8 cellular contexts compared by ENCODE assay signal in the genomic region with DNA sequence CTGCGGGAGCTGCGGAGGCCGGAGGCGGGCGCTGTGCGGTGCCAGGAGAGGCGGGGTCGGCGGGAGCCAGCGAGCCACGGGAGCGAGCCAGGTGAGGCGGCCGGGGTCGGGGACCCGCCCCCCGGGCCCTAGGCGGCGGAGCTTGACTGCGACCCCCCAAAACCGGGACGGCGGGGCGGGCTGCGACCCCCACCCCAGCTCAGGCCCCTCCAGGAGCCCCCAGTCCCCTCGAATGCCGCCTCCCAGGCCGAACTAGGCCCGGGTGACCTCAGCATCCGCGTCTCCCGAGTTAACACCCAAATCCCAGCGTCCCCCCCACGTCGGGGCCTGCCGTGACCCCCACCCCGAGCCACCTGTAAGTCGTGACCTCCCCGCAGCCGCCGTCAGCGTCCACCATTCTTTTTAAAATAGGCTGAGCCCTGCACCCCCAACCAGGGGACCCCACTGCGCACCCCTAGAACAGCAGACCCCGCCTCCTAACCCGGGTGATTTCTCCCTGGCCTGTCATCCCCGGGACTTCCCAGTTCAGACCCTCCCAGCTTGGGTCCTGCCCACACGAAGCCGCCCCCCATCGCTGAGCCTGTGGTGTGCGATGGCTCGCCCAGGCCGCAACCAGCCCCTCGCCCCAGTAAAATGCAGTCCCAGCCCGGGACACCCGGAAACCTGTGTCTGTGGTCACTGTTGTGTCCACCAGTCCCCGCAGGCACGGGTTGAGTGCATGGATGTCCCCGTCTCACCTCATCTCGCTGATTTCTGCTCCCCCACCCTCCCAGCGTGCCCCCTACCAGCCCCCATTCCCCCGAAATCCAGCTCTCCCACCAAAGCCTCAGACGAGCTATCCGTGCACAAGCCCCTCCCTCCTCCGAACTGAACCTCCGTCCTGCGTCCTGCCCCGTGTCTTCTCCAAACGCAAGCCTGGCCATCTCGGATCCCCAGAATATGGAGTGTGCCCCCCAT. TPM values are rescaled to one million over a fixed set of nuclear protein-coding genes. Genes with fewer than 3 reads are reported as not detected.
DNase-seq lines count a peak whose midpoint lies in the region; ATAC-seq, FAIRE-seq and TF ChIP-seq lines count a peak whose summit lies in the region.

No MANE protein-coding gene starts in this region.

- peaks cover 11% of the 10 kb centered on the region in 2 experiments; a peak in 2 of 4 replicates for H3K4me1 ChIP-seq in SK-N-SH (ENCODE audit: control insufficient read depth in 1 of 2, insufficient read depth in 2 of 2, low read depth in 1 of 2, low read length in 1 of 2)

- H3K4me1 Mint-ChIP-seq in stimulated activated naive CD8-positive, alpha-beta T cell treated with anti-CD3 and anti-CD28 coated beads, Interleukin-15, amount 100 ng/mL, for 72 hours = peaks cover 54% of the 10 kb centered on the region

- peak overlapping the region; percentile 47 to 53; a peak in 3 of 4 replicates for H3K27ac ChIP-seq in SK-N-SH (ENCODE audit: low read depth in 2 of 2, low read length in 1 of 2)

- no peak for ATAC-seq in stimulated activated naive CD8-positive, alpha-beta T cell treated with anti-CD3 and anti-CD28 coated beads, Interleukin-15, amount 100 ng/mL, for 72 hours

- no peak for TF ChIP-seq CTCF in SK-N-SH (IDR thresholded peaks at IDR 0.05)
- TF ChIP-seq CTCF in choroid plexus epithelial cell (conservative IDR thresholded peaks at IDR 0.05; ENCODE audit: low read depth, low read length) = no peak
- no peak for TF ChIP-seq CTCF in lower leg skin (IDR thresholded peaks at IDR 0.05)
- TF ChIP-seq CTCF in D721Med (IDR thresholded peaks at IDR 0.05; ENCODE audit: insufficient read depth, missing control alignments) = no peak

- no peaks in the 10 kb centered on the region for H3K9me2 ChIP-seq in SK-N-SH

- peak overlapping the region; percentile 65; the same call in 1 of the 2 replicates for H2AFZ ChIP-seq in SK-N-SH (ENCODE audit: low read depth)

- peaks cover 55% of the 10 kb centered on the region for H3K79me2 ChIP-seq in SK-N-SH (ENCODE audit: insufficient read depth)

- FAIRE-seq in H54 (lab: Jason Lieb, UNC) (no peak), D721Med (lab: Jason Lieb, UNC) (no peak)

- intact Hi-C loops in lower leg skin (cut with DNase I; ENCODE audit: low total_unique reads) = no loop called here

- H3F3A ChIP-seq in SK-N-SH (replicated peaks; ENCODE audit: insufficient read depth) = peaks cover 16% of the 10 kb centered on the region

- H3K27me3 Mint-ChIP-seq in stimulated activated naive CD8-positive, alpha-beta T cell treated with anti-CD3 and anti-CD28 coated beads, Interleukin-15, amount 100 ng/mL, for 72 hours = no peaks in the 10 kb centered on the region

- WGBS in SK-N-SH (ENCODE audit: low lambda C conversion rate) = 1% methylated on average over 24 of the region's 69 CpGs
- WGBS in lower leg skin, 2 donors = 0 to 1% methylated on average over 30 to 39 of the region's 69 CpGs

- peak overlapping the region; percentile 96 to 99 for H3K4me3 Mint-ChIP-seq in stimulated activated naive CD8-positive, alpha-beta T cell treated with anti-CD3 and anti-CD28 coated beads, Interleukin-15, amount 100 ng/mL, for 72 hours

- no peak; the same call in 1 of the 2 replicates for TF ChIP-seq POLR2A in H54 (IDR thresholded peaks at IDR 0.05; ENCODE audit: low read depth, low read length)
- TF ChIP-seq POLR2A in lower leg skin (IDR thresholded peaks at IDR 0.05) = no peak

- H3K9me3 ChIP-seq in SK-N-SH = no peaks in the 10 kb centered on the region

- H3K27me3 ChIP-seq in SK-N-SH (ENCODE audit: insufficient read depth) = no peaks in the 10 kb centered on the region

- H3K27ac Mint-ChIP-seq in stimulated activated naive CD8-positive, alpha-beta T cell treated with anti-CD3 and anti-CD28 coated beads, Interleukin-15, amount 100 ng/mL, for 72 hours = peak overlapping the region; percentile 93 to 98

- CTCF ChIA-PET in SK-N-SH (lab: Yijun Ruan, JAX) = interaction anchor here (1.7 kb wide), 1 partner anchor 32 kb away, joined by 3 read pairs; the partner anchor contains the start of gene TEKTIP1

- TF ChIP-seq EP300 in SK-N-SH (IDR thresholded peaks at IDR 0.05; ENCODE audit: borderline replicate concordance in 1 of 2, low read depth in 1 of 2, low read length in 1 of 2) = no peak

- no peaks in the 10 kb centered on the region for H3K9me3 Mint-ChIP-seq in stimulated activated naive CD8-positive, alpha-beta T cell treated with anti-CD3 and anti-CD28 coated beads, Interleukin-15, amount 100 ng/mL, for 72 hours

- peak overlapping the region; percentile 69 to 71 for H3K4me3 ChIP-seq in SK-N-SH (ENCODE audit: low read depth in 2 of 2, low read length in 1 of 2)
- H3K4me3 ChIP-seq in choroid plexus epithelial cell (ENCODE audit: low read depth, low read length) = peak overlapping the region; percentile 80
- H3K4me3 ChIP-seq in lower leg skin (ENCODE audit: low read depth, poor library complexity, severe bottlenecking) = peak overlapping the region; percentile 75

- TF ChIP-seq RAD21 in SK-N-SH (IDR thresholded peaks at IDR 0.05; ENCODE audit: low read length) = no peak

- peaks cover 40% of the 10 kb centered on the region for H4K20me1 ChIP-seq in SK-N-SH (ENCODE audit: insufficient read depth)

- DNase-seq in EH (ENCODE audit: low read depth) (peak; percentile 25), H54 (ENCODE audit: insufficient read length, low spot score) (peak; percentile 45), SK-N-SH (peak; percentile 66), choroid plexus epithelial cell (ENCODE audit: low read depth) (peak; percentile 32), lower leg skin (ENCODE audit: low spot score in 2 of 2) (peak; percentile 27 to 92), A172 (ENCODE audit: low spot score) (no peak), D721Med (ENCODE audit: insufficient read length, low spot score) (no peak)
- DNase-seq in stimulated activated naive CD8-positive, alpha-beta T cell treated with anti-CD3 and anti-CD28 coated beads, Interleukin-15, amount 100 ng/mL, for 72 hours = peak in 1 of 2 donors; percentile 36

- peaks cover 0 to 4% of the 10 kb centered on the region in 2 experiments for H3K36me3 ChIP-seq in SK-N-SH (replicated peaks in 1 of 2; ENCODE audit: control insufficient read depth in 1 of 2, insufficient read depth in 2 of 2, low read length in 1 of 2)

- POLR2A ChIA-PET in SK-N-SH (lab: Yijun Ruan, JAX) = interaction anchor here (1.4 kb wide), 1 partner anchor 13 kb away, joined by 3 read pairs; no protein-coding TSS in a partner anchor

- peak overlapping the region; percentile 93 for H3K4me2 ChIP-seq in SK-N-SH

- H3K9ac ChIP-seq in SK-N-SH = peak overlapping the region; percentile 87

TF ChIP-seq in SK-N-SH, 30 proteins besides CTCF, POLR2A, EP300 and RAD21 (continues in another document):
- TF ChIP-seq FOSL2 (IDR thresholded peaks at IDR 0.05; ENCODE audit: borderline replicate concordance, low read depth) = no peak
- TF ChIP-seq, protein P1, sequence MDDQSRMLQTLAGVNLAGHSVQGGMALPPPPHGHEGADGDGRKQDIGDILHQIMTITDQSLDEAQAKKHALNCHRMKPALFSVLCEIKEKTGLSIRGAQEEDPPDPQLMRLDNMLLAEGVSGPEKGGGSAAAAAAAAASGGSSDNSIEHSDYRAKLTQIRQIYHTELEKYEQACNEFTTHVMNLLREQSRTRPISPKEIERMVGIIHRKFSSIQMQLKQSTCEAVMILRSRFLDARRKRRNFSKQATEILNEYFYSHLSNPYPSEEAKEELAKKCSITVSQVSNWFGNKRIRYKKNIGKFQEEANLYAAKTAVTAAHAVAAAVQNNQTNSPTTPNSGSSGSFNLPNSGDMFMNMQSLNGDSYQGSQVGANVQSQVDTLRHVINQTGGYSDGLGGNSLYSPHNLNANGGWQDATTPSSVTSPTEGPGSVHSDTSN (IDR thresholded peaks at IDR 0.05) = no peak
- no peak for TF ChIP-seq NRF1 (IDR thresholded peaks at IDR 0.05; ENCODE audit: low read depth, low read length)
- no peak for TF ChIP-seq RFX5 (IDR thresholded peaks at IDR 0.05; ENCODE audit: low read length)
- TF ChIP-seq TAF1 (IDR thresholded peaks at IDR 0.05; ENCODE audit: borderline replicate concordance, low read depth, low read length) = no peak
- no peak for TF ChIP-seq GABPA (IDR thresholded peaks at IDR 0.05; ENCODE audit: low read depth)

RNA-seq across cellular contexts. Expression of gene FZR1, which starts 0.6 kb away (rescaled TPM):
- 27.1 and 36.3 TPM in 2 replicates for polyA plus RNA-seq in SK-N-SH (2012; rRNA removed)
- polyA plus RNA-seq in SK-N-SH (2012; cell fraction: cytosol; rRNA removed) = 10.7 and 16.5 TPM in 2 replicates
- polyA plus RNA-seq in SK-N-SH (2012; cell fraction: nucleus; rRNA removed) = 74.3 and 97.6 TPM in 2 replicates
- total RNA-seq in lower leg skin = 10 to 100 TPM; 50.9 to 63.3 (median 57.2) TPM
- total RNA-seq in A172 (2014; rRNA removed; shearing (Covaris generic)) = 44.4 and 46.2 TPM in 2 replicates

RNA-seq across cellular contexts. Expression of gene DOHH, which starts 6.2 kb away (rescaled TPM):
- 14.3 and 14.5 TPM in 2 replicates for polyA plus RNA-seq in SK-N-SH (2012; rRNA removed)
- 10.3 and 13.3 TPM in 2 replicates for polyA plus RNA-seq in SK-N-SH (2012; cell fraction: cytosol; rRNA removed)
- polyA plus RNA-seq in SK-N-SH (2012; cell fraction: nucleus; rRNA removed) = 14.5 and 22.6 TPM in 2 replicates
- 10 to 100 TPM; 20.4 to 28.4 (median 24.1) TPM for total RNA-seq in lower leg skin
- total RNA-seq in A172 (2014; rRNA removed; shearing (Covaris generic)) = 18.0 and 27.3 TPM in 2 replicates

RNA-seq across cellular contexts. Expression of gene SMIM44, which starts 23.4 kb away (rescaled TPM):
- not detected in 2 replicates for polyA plus RNA-seq in SK-N-SH (2012; rRNA removed)
- polyA plus RNA-seq in SK-N-SH (2012; cell fraction: cytosol; rRNA removed) = not detected in 2 replicates
- polyA plus RNA-seq in SK-N-SH (2012; cell fraction: nucleus; rRNA removed) = not detected in 2 replicates
- not detected for total RNA-seq in lower leg skin
- not detected in 2 replicates for total RNA-seq in A172 (2014; rRNA removed; shearing (Covaris generic))

RNA-seq across cellular contexts. Expression of gene SMIM24, which starts 26.3 kb away (rescaled TPM):
- polyA plus RNA-seq in SK-N-SH (2012; rRNA removed) = 0.12 TPM in 1 of 2 replicates, not detected in the other
- polyA plus RNA-seq in SK-N-SH (2012; cell fraction: cytosol; rRNA removed) = not detected in 2 replicates
- polyA plus RNA-seq in SK-N-SH (2012; cell fraction: nucleus; rRNA removed) = 0.18 TPM in 1 of 2 replicates, not detected in the other
- under 1 TPM in 2 of 4 donors, not detected in 2; 0.29 to 0.78 TPM for total RNA-seq in lower leg skin
- total RNA-seq in A172 (2014; rRNA removed; shearing (Covaris generic)) = not detected in 2 replicates

RNA-seq across cellular contexts. Expression of gene TEKTIP1, which starts 32.3 kb away (rescaled TPM):
- 0.12 TPM in 1 of 2 replicates, not detected in the other for polyA plus RNA-seq in SK-N-SH (2012; rRNA removed)
- not detected in 2 replicates for polyA plus RNA-seq in SK-N-SH (2012; cell fraction: cytosol; rRNA removed)
- 0.14 and 0.34 TPM in 2 replicates for polyA plus RNA-seq in SK-N-SH (2012; cell fraction: nucleus; rRNA removed)
- total RNA-seq in lower leg skin = under 1 TPM in 1 of 4 donors, not detected in 3; 0.78 TPM
- not detected in 2 replicates for total RNA-seq in A172 (2014; rRNA removed; shearing (Covaris generic))

Comparison
In these comparisons a context has a peak if more than half of its experiments do, and no peak if none do; other contexts are left out.
1. DNase-seq: peak in EH (single experiment), H54 (single experiment), SK-N-SH (single experiment), choroid plexus epithelial cell (single experiment) and lower leg skin (2 of 2); none in A172 (single experiment) and D721Med (single experiment).
2. Peak in every context shown above with its lines, with median percentiles within 50 percentile points of each other: H3K4me3 ChIP-seq.